ENCODE assay signal across 22 cellular contexts in the genomic region with DNA sequence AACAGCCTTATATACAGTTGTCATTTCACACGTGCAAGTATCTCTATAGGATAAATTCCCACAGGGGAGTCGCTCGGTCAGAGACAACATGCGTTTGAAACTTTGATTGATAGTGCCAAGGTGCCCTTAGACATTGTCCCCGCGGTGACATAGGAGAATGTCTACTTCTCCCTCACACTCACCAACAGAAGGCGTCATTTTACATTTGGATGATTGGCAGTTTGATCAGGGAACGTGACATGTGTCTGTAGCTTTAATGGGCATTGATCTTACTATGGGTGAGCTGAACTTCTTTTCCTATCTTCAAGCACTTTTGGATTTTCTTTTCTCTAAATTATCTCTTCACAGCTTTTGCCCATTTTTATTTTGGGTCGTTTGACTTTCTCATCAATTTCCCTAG. TPM values are rescaled to one million over a fixed set of nuclear protein-coding genes. Genes with fewer than 3 reads are reported as not detected.
DNase-seq lines count a peak whose midpoint lies in the region; ATAC-seq and TF ChIP-seq lines count a peak whose summit lies in the region.
"Had no signal": no experiment of that assay in that cellular context is flagged by ENCODE, and none has a peak within 500 bp of the region (broad histone marks: within the 10 kb centered on the region; RNA-seq: fewer than 3 reads in every experiment).

No MANE protein-coding gene starts in this region.

- H3K27ac ChIP-seq in trophoblast cell (ENCODE audit: low read depth, low read length) (no peak overlapping the region), testis (no peak overlapping the region)
- H3K27ac ChIP-seq: BLaER1 had no signal

- H3K4me1 ChIP-seq in trophoblast cell (ENCODE audit: control insufficient read depth in 1 of 2, insufficient read depth in 2 of 2, low read length in 2 of 2) (no peaks in the 10 kb centered on the region), testis (peaks cover 8% of the 10 kb centered on the region)
- H3K4me1 ChIP-seq: BE2C, Caco-2 had no signal

- CTCF ChIA-PET in HEK293T (lab: Yijun Ruan, JAX), result interaction anchor here (1.2 kb wide), 1 partner anchor 9 kb away, joined by 4 read pairs; no protein-coding TSS in a partner anchor

- TF ChIP-seq CTCF in glutamatergic neuron (IDR thresholded peaks at IDR 0.05; ENCODE audit: partially characterized antibody, unreplicated experiment) (no peak), testis (IDR thresholded peaks at IDR 0.05) (no peak), GM10266 (IDR thresholded peaks at IDR 0.05; ENCODE audit: control insufficient read depth, insufficient read depth, low read depth, missing control alignments) (no peak)

- H3K9me3 ChIP-seq in trophoblast cell (ENCODE audit: insufficient read depth, low read depth, low read length) (no peaks in the 10 kb centered on the region), testis (no peaks in the 10 kb centered on the region)
- H3K9me3 ChIP-seq: BE2C, BLaER1, Caco-2 had no signal

- no peak overlapping the region for H2AFZ ChIP-seq in trophoblast cell (ENCODE audit: insufficient read depth, low read length, poor library complexity)

- no peak for ATAC-seq in left colon
- ATAC-seq: CD8-positive, alpha-beta T cell had no signal

- peaks cover 6% of the 10 kb centered on the region for H3K27me3 Mint-ChIP-seq in glutamatergic neuron (ENCODE audit: unreplicated experiment)

- no peak overlapping the region for H2BK12ac ChIP-seq in trophoblast cell (ENCODE audit: low read length)

- H3K79me2 ChIP-seq in trophoblast cell (ENCODE audit: control insufficient read depth, insufficient read depth, low read length, poor library complexity), result no peaks in the 10 kb centered on the region

- peaks cover 35% of the 10 kb centered on the region for H3K4me1 Mint-ChIP-seq in glutamatergic neuron (ENCODE audit: low read depth, unreplicated experiment)

- peak overlapping the region; percentile 64 for H3K27ac Mint-ChIP-seq in glutamatergic neuron (ENCODE audit: unreplicated experiment)
- H3K27ac Mint-ChIP-seq: CD4-positive, alpha-beta T cell; CD8-positive, alpha-beta T cell had no signal

- H4K91ac ChIP-seq in trophoblast cell (ENCODE audit: low read depth, low read length), result no peak overlapping the region

- H3K36me3 Mint-ChIP-seq in glutamatergic neuron (ENCODE audit: unreplicated experiment), result no peaks in the 10 kb centered on the region
- H3K36me3 Mint-ChIP-seq: CD8-positive, alpha-beta T cell had no signal

- H2BK120ac ChIP-seq in trophoblast cell (ENCODE audit: insufficient read depth, low read length, poor library complexity), result no peak overlapping the region

- H3K9ac ChIP-seq in trophoblast cell (ENCODE audit: low read length), result peak overlapping the region; percentile 46
- H3K9ac ChIP-seq: BLaER1 had no signal

- H4K12ac ChIP-seq in trophoblast cell (ENCODE audit: low read depth, low read length), result no peak overlapping the region

- H3K18ac ChIP-seq in trophoblast cell (ENCODE audit: low read length), result no peak overlapping the region

- H3K27me3 ChIP-seq in trophoblast cell (ENCODE audit: insufficient read depth, low read length) (no peaks in the 10 kb centered on the region), testis (no peaks in the 10 kb centered on the region)
- H3K27me3 ChIP-seq: BE2C, BLaER1 had no signal

- peaks cover 6% of the 10 kb centered on the region for H3K9me3 Mint-ChIP-seq in glutamatergic neuron (ENCODE audit: unreplicated experiment)
- H3K9me3 Mint-ChIP-seq: CD4-positive, alpha-beta T cell; CD8-positive, alpha-beta T cell had no signal

- no peak for TF ChIP-seq POLR2A in testis (IDR thresholded peaks at IDR 0.05)

- no peak overlapping the region for H3K4me3 Mint-ChIP-seq in glutamatergic neuron (ENCODE audit: unreplicated experiment)
- H3K4me3 Mint-ChIP-seq: CD4-positive, alpha-beta T cell; CD8-positive, alpha-beta T cell had no signal

- no peak overlapping the region for H2AK5ac ChIP-seq in trophoblast cell (ENCODE audit: low read length)

- no peak overlapping the region for H3K4me2 ChIP-seq in trophoblast cell (ENCODE audit: low read length)
- H3K4me2 ChIP-seq: BLaER1 had no signal

- no peak overlapping the region for H3K23ac ChIP-seq in trophoblast cell (ENCODE audit: low read length)

- H3K36me3 ChIP-seq in trophoblast cell (ENCODE audit: control insufficient read depth in 1 of 2, insufficient read depth in 2 of 2, low read length in 2 of 2) (no peaks in the 10 kb centered on the region), testis (ENCODE audit: low read depth, missing control alignments) (no peaks in the 10 kb centered on the region)
- H3K36me3 ChIP-seq: BE2C, BLaER1 had no signal

- H2BK5ac ChIP-seq in trophoblast cell (ENCODE audit: low read depth, low read length, poor library complexity), result no peak overlapping the region

- intact Hi-C loops in testis (cut with DNase I; ENCODE audit: low total_unique reads), result no loop called here
- intact Hi-C loops in left colon (cut with DNase I, micrococcal nuclease), result no loop called here

- no peak overlapping the region for H3K4me3 ChIP-seq in trophoblast cell (ENCODE audit: low read depth, low read length)
- H3K4me3 ChIP-seq in testis, result no peak overlapping the region
- H3K4me3 ChIP-seq: BLaER1 had no signal

- no CpG with 5 or more reads among the region's 9 CpGs for WGBS in trophoblast cell (ENCODE audit: extremely low coverage, insufficient coverage, insufficient read length)
- WGBS in testis, 2 donors, result 58 to 64% methylated on average over 9 of the region's 9 CpGs

- POLR2A ChIA-PET in HEK293T (lab: Yijun Ruan, JAX), result no interaction called here

- no peak overlapping the region for H4K8ac ChIP-seq in trophoblast cell (ENCODE audit: low read depth, low read length)

- H3K79me1 ChIP-seq in trophoblast cell (ENCODE audit: low read length), result no peaks in the 10 kb centered on the region

- H3K14ac ChIP-seq in trophoblast cell (ENCODE audit: low read length), result no peak overlapping the region

- H3K4ac ChIP-seq in trophoblast cell (ENCODE audit: low read depth, low read length), result no peak overlapping the region

- DNase-seq in HEK293T (ENCODE audit: extremely low spot score), result no peak
- DNase-seq in glutamatergic neuron, result no peak
- DNase-seq in trophoblast cell, result no peak
- no peak for DNase-seq in testis
- no peak for DNase-seq in GM10266 (ENCODE audit: extremely low spot score)
- DNase-seq in left colon, result no peak
- DNase-seq: 8988T; ACHN; BE2C; C1 segment of cervical spinal cord; Caco-2; Calu3; CD4-positive, alpha-beta T cell; CD8-positive, alpha-beta T cell; DMS53; DMS79; DND-41; EL; GDM1 had no signal

TF ChIP-seq in HEK293T, 16 proteins besides CTCF, POLR2A, EP300 and RAD21:
- no peak for TF ChIP-seq HDGF (IDR thresholded peaks at IDR 0.05; ENCODE audit: borderline replicate concordance)
- TF ChIP-seq, protein P1, sequence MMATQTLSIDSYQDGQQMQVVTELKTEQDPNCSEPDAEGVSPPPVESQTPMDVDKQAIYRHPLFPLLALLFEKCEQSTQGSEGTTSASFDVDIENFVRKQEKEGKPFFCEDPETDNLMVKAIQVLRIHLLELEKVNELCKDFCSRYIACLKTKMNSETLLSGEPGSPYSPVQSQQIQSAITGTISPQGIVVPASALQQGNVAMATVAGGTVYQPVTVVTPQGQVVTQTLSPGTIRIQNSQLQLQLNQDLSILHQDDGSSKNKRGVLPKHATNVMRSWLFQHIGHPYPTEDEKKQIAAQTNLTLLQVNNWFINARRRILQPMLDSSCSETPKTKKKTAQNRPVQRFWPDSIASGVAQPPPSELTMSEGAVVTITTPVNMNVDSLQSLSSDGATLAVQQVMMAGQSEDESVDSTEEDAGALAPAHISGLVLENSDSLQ (IDR thresholded peaks at IDR 0.05), result peak; percentile 72

RNA-seq across cellular contexts. Expression of a gene that starts 42.6 kb away (rescaled TPM):
- total RNA-seq in glutamatergic neuron (ENCODE audit: unreplicated experiment) (0.07 TPM), testis (under 1 TPM; 0.16 to 0.37 TPM), left colon (not detected)
- polyA plus RNA-seq in trophoblast cell (2013), result 0.01 TPM in 1 of 2 replicates, not detected in the other
- 0.18 TPM for polyA plus RNA-seq in testis (ENCODE audit: insufficient read depth, low read depth, low replicate concordance)
- total RNA-seq: Calu3; CD4-positive, alpha-beta T cell; CD8-positive, alpha-beta T cell; G401 had no signal
- polyA plus RNA-seq: AG04450 had no signal
